ENCODE assay signal across 11 cellular contexts in the genomic region with DNA sequence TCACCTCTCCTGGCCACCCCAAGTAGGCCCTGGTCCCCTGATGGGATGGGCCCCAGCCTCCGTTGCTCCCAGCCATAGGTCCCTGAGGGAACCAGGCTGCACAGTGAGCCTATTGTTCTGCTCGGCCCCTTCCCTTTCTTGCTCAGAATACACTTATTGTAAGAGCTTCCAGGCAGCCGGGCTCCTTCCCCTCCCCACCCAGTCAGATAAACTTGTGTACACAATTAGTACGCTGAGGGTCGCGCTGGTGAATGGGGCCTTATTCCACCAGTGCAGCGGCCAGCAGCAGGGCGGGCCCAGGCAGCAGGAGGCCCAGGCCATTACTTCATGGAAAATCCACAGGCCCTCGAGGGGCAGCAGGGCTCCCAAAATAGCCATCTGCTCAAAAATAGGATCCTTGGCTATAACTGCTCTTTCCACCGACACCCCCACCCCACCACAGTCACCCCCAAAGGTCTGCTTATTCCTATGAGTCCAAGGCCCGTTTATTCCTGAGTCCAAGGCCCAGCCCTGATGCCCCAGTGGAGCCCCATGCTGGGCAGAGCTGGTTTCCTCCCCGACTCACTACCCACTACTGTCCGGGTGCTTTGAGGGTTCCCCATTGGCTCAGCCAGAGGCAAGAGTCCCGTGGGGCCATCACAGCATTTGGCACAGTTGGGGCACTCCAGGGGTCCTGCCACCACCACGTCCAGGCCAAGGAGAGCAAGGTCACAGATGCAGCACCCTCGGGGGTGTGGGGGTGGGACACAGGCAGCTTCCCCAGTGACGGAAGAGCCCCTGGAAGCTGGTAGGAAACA. TPM values are rescaled to one million over a fixed set of nuclear protein-coding genes. Genes with fewer than 3 reads are reported as not detected.
DNase-seq lines count a peak whose midpoint lies in the region; ATAC-seq and TF ChIP-seq lines count a peak whose summit lies in the region.
"Had no signal": no experiment of that assay in that cellular context is flagged by ENCODE, and none has a peak within 500 bp of the region (broad histone marks: within the 10 kb centered on the region; RNA-seq: fewer than 3 reads in every experiment).

No MANE protein-coding gene starts in this region.

- H3K27me3 ChIP-seq in suprapubic skin: no peaks in the 10 kb centered on the region

- ATAC-seq in GM19463 (IDR thresholded peaks at IDR 0.05; ENCODE audit: unreplicated experiment): no peak
- ATAC-seq in HG03175 (IDR thresholded peaks at IDR 0.05; ENCODE audit: unreplicated experiment): no peak

- H3K27ac ChIP-seq in suprapubic skin: peak overlapping the region; percentile 50

- no peak for TF ChIP-seq EP300 in suprapubic skin (IDR thresholded peaks at IDR 0.05)

- peaks cover 99% of the 10 kb centered on the region for H3K36me3 ChIP-seq in suprapubic skin

- H3K9me3 ChIP-seq in suprapubic skin: no peaks in the 10 kb centered on the region

- DNase-seq in NCI-H526 treated with DMSO at 0.1 percent for 48 hours (lab: John Stamatoyannopoulos, UW): peak; percentile 88
- peak; percentile 98 for DNase-seq in foreskin melanocyte
- peak; percentile 67 for DNase-seq in middle frontal gyrus (ENCODE audit: extremely low spot score, low spot score)
- DNase-seq in suprapubic skin (ENCODE audit: low spot score in 2 of 2): no peak
- no peak for DNase-seq in AG08395 (ENCODE audit: low spot score)
- DNase-seq in OCI-M2 (lab: John Stamatoyannopoulos, UW; ENCODE audit: unreplicated experiment): no peak
- DNase-seq: NCI-H1092 had no signal

- H3K4me3 ChIP-seq in suprapubic skin: no peak overlapping the region

- no peak for TF ChIP-seq POLR2A in suprapubic skin (IDR thresholded peaks at IDR 0.05)

- 77% methylated on average over 8 of the region's 17 CpGs for WGBS in suprapubic skin

- TF ChIP-seq CTCF in suprapubic skin (IDR thresholded peaks at IDR 0.05): no peak

- H3K4me1 ChIP-seq in suprapubic skin: peaks cover 29% of the 10 kb centered on the region

RNA-seq across cellular contexts. Expression of gene CAPN12, which starts 22.1 kb away (rescaled TPM):
- total RNA-seq in suprapubic skin: 10 to 100 TPM in 3 of 4 donors, 1 to 10 TPM in 1; 8.0 to 31.3 (median 15.7) TPM

RNA-seq across cellular contexts. Expression of gene LGALS7, which starts 51.1 kb away (rescaled TPM):
- 1,000 to 10,000 TPM in 1 of 4 donors, 100 to 1,000 TPM in 2, 10 to 100 TPM in 1; 51.3 to 1,491 (median 446) TPM for total RNA-seq in suprapubic skin
- total RNA-seq: fibroblast of lung, mucosa of gallbladder had no signal

Comparison
In these comparisons a context has a peak if more than half of its experiments do, and no peak if none do; other contexts are left out.
1. DNase-seq: peak in NCI-H526 treated with DMSO at 0.1 percent for 48 hours (single experiment), foreskin melanocyte (single experiment) and middle frontal gyrus (single experiment); none in suprapubic skin (0 of 2), AG08395 (single experiment) and OCI-M2 (single experiment).